8 cellular contexts compared by ENCODE assay signal in the genomic region with DNA sequence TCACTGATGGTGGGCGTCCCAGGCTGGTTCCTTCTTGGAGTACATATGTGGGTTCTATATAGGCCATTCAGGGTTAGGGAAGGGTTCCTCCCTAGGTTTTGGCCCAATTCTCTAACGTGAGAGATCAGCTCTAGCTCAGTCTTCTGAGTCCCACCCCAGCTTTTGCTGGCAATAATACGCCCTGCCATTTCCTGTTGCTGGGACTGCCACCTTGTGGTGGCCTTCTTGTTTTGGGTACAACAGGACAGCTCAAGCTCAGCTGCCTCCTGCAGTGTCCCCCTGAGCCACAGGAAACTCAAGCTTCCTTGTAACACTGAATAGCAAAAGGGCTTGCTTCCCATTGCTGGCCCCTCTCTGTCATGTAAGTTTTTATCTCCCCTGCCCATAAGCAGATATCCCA.
DNase-seq lines count a peak whose midpoint lies in the region; ATAC-seq, FAIRE-seq and TF ChIP-seq lines count a peak whose summit lies in the region.

No MANE protein-coding gene starts in this region.

- DNase-seq in CMK (ENCODE audit: low read depth) (peak; percentile 69), K562 (ENCODE audit: extremely low read depth in 1 of 4, low spot score in 3 of 4) (peak; percentile 23 to 73 (median 43)), testis (peak; percentile 70), retina (no peak)
- DNase-seq in T-helper 2 cell treated with Interferon-gamma antibody and Interleukin-4, amounts not matched to agents 5 μg/mL and 100 μg/mL, for 36 hours (ENCODE audit: low spot score), result peak; percentile 40

- TF ChIP-seq CTCF in K562 (IDR thresholded peaks at IDR 0.05 in 2 of 3, conservative IDR thresholded peaks at IDR 0.05 in 1 of 3; ENCODE audit: insufficient read depth in 2 of 3, low read depth in 1 of 3, low read length in 3 of 3) (peak; percentile 68 to 80 (median 73)), liver (IDR thresholded peaks at IDR 0.05; ENCODE audit: low read depth, low read length, missing input control) (peak; percentile 32), testis (IDR thresholded peaks at IDR 0.05) (peak in 1 of 3 experiments; percentile 29)

- no peaks in the 10 kb centered on the region for H3K9me1 ChIP-seq in K562 (ENCODE audit: control insufficient read depth, insufficient read depth, low read length)

- TF ChIP-seq POLR2A in K562 (conservative IDR thresholded peaks at IDR 0.05) (no peak), testis (IDR thresholded peaks at IDR 0.05) (no peak)

- BruUV-seq in K562 (replicated peaks; lab: Mats Ljungman, UMichigan), result no TSS peak

- H3K27ac Mint-ChIP-seq in T-helper 2 cell treated with Interferon-gamma antibody and Interleukin-4, amounts not matched to agents 5 μg/mL and 100 μg/mL, for 36 hours, result no peak overlapping the region

- no peak for TF ChIP-seq EP300 in K562 (IDR thresholded peaks at IDR 0.05; ENCODE audit: low read length)

- no peaks in the 10 kb centered on the region for H3K79me2 ChIP-seq in K562 (ENCODE audit: control insufficient read depth, insufficient read depth, low read length)

- peak overlapping the region; percentile 52; the same call in 1 of the 2 replicates for H2AFZ ChIP-seq in K562 (ENCODE audit: low read depth, low read length)

- intact Hi-C loops in K562 (cut with micrococcal nuclease) (loop anchor here (10.0 kb wide), 1 partner anchor 112 kb away; no protein-coding TSS in a partner anchor), testis (cut with DNase I; ENCODE audit: low total_unique reads) (no loop called here)

- no peaks in the 10 kb centered on the region for H3K9me3 ChIP-seq in K562 (replicated peaks; ENCODE audit: control insufficient read depth, insufficient read depth, low read depth, low read length)
- H3K9me3 ChIP-seq in liver (ENCODE audit: control insufficient read depth in 4 of 4, low read length in 3 of 4), result no peaks in the 10 kb centered on the region
- no peaks in the 10 kb centered on the region for H3K9me3 ChIP-seq in testis

- POLR2A ChIA-PET in K562 (lab: Yijun Ruan, JAX), result interaction anchor here (0.6 to 1.1 kb wide), 2 partner anchors 29 to 348 kb away, joined by 3 to 4 read pairs; no protein-coding TSS in a partner anchor

- no peaks in the 10 kb centered on the region for H4K20me1 ChIP-seq in K562 (replicated peaks; ENCODE audit: control insufficient read depth, insufficient read depth, low read length)

- H3K4me1 Mint-ChIP-seq in T-helper 2 cell treated with Interferon-gamma antibody and Interleukin-4, amounts not matched to agents 5 μg/mL and 100 μg/mL, for 36 hours (ENCODE audit: low read depth), result peaks cover 9% of the 10 kb centered on the region

- CTCF ChIA-PET in K562 (lab: Yijun Ruan, JAX; ENCODE audit: low intra/inter-chr PET ratio), result interaction anchor here (0.7 to 1.0 kb wide), 3 partner anchors 143 to 400 kb away, joined by 3 to 5 read pairs (median 3); no protein-coding TSS in a partner anchor

- H3K27ac ChIP-seq in K562 (ENCODE audit: extremely low read depth, low read depth, low read length) (no peak overlapping the region), liver (ENCODE audit: low read depth in 1 of 2, low read length in 2 of 2) (no peak overlapping the region), testis (no peak overlapping the region)

- H3K27me3 ChIP-seq in K562 (ENCODE audit: control insufficient read depth in 2 of 2, insufficient read depth in 2 of 2, low read length in 2 of 2) (no peaks in the 10 kb centered on the region), liver (ENCODE audit: control insufficient read depth in 4 of 4, insufficient read depth in 4 of 4, low read length in 3 of 4) (no peaks in the 10 kb centered on the region), testis (no peaks in the 10 kb centered on the region)

- ATAC-seq in GM18907 (IDR thresholded peaks at IDR 0.05; ENCODE audit: unreplicated experiment) (peak; percentile 80), HG03432 (IDR thresholded peaks at IDR 0.05; ENCODE audit: unreplicated experiment) (peak; percentile 67), K562 (peak; percentile 92)

- in situ Hi-C loops in K562 (cut with MboI), result no loop called here

- no peak overlapping the region for H3K4me2 ChIP-seq in K562 (ENCODE audit: insufficient read depth, low read length)

- H3K36me3 Mint-ChIP-seq in T-helper 2 cell treated with Interferon-gamma antibody and Interleukin-4, amounts not matched to agents 5 μg/mL and 100 μg/mL, for 36 hours (ENCODE audit: low read depth), result peaks cover 2% of the 10 kb centered on the region

- H3K4me3 ChIP-seq in K562, result no peak overlapping the region
- H3K4me3 ChIP-seq in liver (ENCODE audit: low read depth in 1 of 3, low read length in 3 of 3), result no peak overlapping the region
- H3K4me3 ChIP-seq in testis, result no peak overlapping the region

- H3K27me3 Mint-ChIP-seq in T-helper 2 cell treated with Interferon-gamma antibody and Interleukin-4, amounts not matched to agents 5 μg/mL and 100 μg/mL, for 36 hours (ENCODE audit: low read depth), result no peaks in the 10 kb centered on the region

- FAIRE-seq in K562 (lab: Jason Lieb, UNC), result peak; percentile 60

- no peak overlapping the region for H3K4me3 Mint-ChIP-seq in T-helper 2 cell treated with Interferon-gamma antibody and Interleukin-4, amounts not matched to agents 5 μg/mL and 100 μg/mL, for 36 hours

- no peaks in the 10 kb centered on the region for H3K9me3 Mint-ChIP-seq in T-helper 2 cell treated with Interferon-gamma antibody and Interleukin-4, amounts not matched to agents 5 μg/mL and 100 μg/mL, for 36 hours

- H3K36me3 ChIP-seq in K562 (ENCODE audit: control insufficient read depth, insufficient read depth, low read length) (peaks cover 17% of the 10 kb centered on the region), liver (ENCODE audit: control insufficient read depth in 4 of 4, insufficient read depth in 3 of 4, low read depth in 1 of 4, low read length in 3 of 4) (peaks cover 0 to 4% (median 0%) of the 10 kb centered on the region in 4 donors), testis (ENCODE audit: low read depth, missing control alignments) (no peaks in the 10 kb centered on the region)

- no peak overlapping the region for H3K9ac ChIP-seq in K562 (ENCODE audit: insufficient read depth in 1 of 2, low read depth in 2 of 2, low read length in 2 of 2)
- H3K9ac ChIP-seq in liver (ENCODE audit: low read depth in 1 of 2, low read length in 2 of 2), result no peak overlapping the region

- peak; percentile 47 to 71 for TF ChIP-seq RAD21 in K562 (CRISPR knock-in tag; conservative IDR thresholded peaks at IDR 0.05 in 1 of 2, IDR thresholded peaks at IDR 0.05 in 1 of 2)
- TF ChIP-seq RAD21 in liver (IDR thresholded peaks at IDR 0.05), result peak; percentile 49 to 77

- WGBS in K562 (ENCODE audit: insufficient coverage, low coverage, missing lambda C conversion rate), result 52% methylated on average over 3 of the region's 3 CpGs
- WGBS in liver, result 72% methylated on average over 3 of the region's 3 CpGs
- WGBS in testis, 2 donors, result 75 to 76% methylated on average over 3 of the region's 3 CpGs

- H3K4me1 ChIP-seq in K562 (replicated peaks in 1 of 2; ENCODE audit: control insufficient read depth in 2 of 2, insufficient read depth in 2 of 2, low read length in 2 of 2) (no peaks in the 10 kb centered on the region), liver (ENCODE audit: control insufficient read depth in 4 of 4, insufficient read depth in 4 of 4, low read length in 3 of 4) (no peaks in the 10 kb centered on the region), testis (no peaks in the 10 kb centered on the region)

TF ChIP-seq in K562, 482 proteins besides CTCF, POLR2A, EP300 and RAD21 (continues in another document):
- no peak for TF ChIP-seq CBFA2T3 (IDR thresholded peaks at IDR 0.05)
- TF ChIP-seq, protein P1, sequence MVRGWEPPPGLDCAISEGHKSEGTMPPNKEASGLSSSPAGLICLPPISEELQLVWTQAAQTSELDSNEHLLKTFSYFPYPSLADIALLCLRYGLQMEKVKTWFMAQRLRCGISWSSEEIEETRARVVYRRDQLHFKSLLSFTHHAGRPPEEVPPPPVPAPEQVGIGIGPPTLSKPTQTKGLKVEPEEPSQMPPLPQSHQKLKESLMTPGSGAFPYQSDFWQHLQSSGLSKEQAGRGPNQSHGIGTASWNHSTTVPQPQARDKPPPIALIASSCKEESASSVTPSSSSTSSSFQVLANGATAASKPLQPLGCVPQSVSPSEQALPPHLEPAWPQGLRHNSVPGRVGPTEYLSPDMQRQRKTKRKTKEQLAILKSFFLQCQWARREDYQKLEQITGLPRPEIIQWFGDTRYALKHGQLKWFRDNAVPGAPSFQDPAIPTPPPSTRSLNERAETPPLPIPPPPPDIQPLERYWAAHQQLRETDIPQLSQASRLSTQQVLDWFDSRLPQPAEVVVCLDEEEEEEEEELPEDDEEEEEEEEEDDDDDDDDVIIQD (CRISPR knock-in tag; IDR thresholded peaks at IDR 0.05), result no peak

TF ChIP-seq in liver, 16 proteins besides CTCF, POLR2A, EP300 and RAD21 (continues in another document):
- TF ChIP-seq JUND (IDR thresholded peaks at IDR 0.05), result no peak
- TF ChIP-seq, protein P2, sequence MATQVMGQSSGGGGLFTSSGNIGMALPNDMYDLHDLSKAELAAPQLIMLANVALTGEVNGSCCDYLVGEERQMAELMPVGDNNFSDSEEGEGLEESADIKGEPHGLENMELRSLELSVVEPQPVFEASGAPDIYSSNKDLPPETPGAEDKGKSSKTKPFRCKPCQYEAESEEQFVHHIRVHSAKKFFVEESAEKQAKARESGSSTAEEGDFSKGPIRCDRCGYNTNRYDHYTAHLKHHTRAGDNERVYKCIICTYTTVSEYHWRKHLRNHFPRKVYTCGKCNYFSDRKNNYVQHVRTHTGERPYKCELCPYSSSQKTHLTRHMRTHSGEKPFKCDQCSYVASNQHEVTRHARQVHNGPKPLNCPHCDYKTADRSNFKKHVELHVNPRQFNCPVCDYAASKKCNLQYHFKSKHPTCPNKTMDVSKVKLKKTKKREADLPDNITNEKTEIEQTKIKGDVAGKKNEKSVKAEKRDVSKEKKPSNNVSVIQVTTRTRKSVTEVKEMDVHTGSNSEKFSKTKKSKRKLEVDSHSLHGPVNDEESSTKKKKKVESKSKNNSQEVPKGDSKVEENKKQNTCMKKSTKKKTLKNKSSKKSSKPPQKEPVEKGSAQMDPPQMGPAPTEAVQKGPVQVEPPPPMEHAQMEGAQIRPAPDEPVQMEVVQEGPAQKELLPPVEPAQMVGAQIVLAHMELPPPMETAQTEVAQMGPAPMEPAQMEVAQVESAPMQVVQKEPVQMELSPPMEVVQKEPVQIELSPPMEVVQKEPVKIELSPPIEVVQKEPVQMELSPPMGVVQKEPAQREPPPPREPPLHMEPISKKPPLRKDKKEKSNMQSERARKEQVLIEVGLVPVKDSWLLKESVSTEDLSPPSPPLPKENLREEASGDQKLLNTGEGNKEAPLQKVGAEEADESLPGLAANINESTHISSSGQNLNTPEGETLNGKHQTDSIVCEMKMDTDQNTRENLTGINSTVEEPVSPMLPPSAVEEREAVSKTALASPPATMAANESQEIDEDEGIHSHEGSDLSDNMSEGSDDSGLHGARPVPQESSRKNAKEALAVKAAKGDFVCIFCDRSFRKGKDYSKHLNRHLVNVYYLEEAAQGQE (IDR thresholded peaks at IDR 0.05), result no peak
- TF ChIP-seq HNF4G (IDR thresholded peaks at IDR 0.05), result no peak
- no peak for TF ChIP-seq EGR1 (IDR thresholded peaks at IDR 0.05; ENCODE audit: low read depth in 2 of 2)
- no peak for TF ChIP-seq YY1 (IDR thresholded peaks at IDR 0.05)
